ENCODE assay signal across 18 cellular contexts in the genomic region with DNA sequence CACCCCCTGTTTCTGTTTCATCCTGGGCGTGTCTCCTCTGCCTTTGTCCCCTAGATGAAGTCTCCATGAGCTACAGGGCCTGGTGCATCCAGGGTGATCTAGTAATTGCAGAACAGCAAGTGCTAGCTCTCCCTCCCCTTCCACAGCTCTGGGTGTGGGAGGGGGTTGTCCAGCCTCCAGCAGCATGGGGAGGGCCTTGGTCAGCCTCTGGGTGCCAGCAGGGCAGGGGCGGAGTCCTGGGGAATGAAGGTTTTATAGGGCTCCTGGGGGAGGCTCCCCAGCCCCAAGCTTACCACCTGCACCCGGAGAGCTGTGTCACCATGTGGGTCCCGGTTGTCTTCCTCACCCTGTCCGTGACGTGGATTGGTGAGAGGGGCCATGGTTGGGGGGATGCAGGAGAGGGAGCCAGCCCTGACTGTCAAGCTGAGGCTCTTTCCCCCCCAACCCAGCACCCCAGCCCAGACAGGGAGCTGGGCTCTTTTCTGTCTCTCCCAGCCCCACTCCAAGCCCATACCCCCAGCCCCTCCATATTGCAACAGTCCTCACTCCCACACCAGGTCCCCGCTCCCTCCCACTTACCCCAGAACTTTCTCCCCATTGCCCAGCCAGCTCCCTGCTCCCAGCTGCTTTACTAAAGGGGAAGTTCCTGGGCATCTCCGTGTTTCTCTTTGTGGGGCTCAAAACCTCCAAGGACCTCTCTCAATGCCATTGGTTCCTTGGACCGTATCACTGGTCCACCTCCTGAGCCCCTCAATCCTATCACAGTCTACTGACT. TPM values are rescaled to one million over a fixed set of nuclear protein-coding genes. Genes with fewer than 3 reads are reported as not detected.
DNase-seq lines count a peak whose midpoint lies in the region; ATAC-seq and TF ChIP-seq lines count a peak whose summit lies in the region.
"Had no signal": no experiment of that assay in that cellular context is flagged by ENCODE, and none has a peak within 500 bp of the region (broad histone marks: within the 10 kb centered on the region; RNA-seq: fewer than 3 reads in every experiment).

KLK3 (plus strand) TSS at position 280 of the 775 bp plus-strand sequence; CDS start at position 321, 41 bp downstream.

- H3K36me3 Mint-ChIP-seq in stimulated activated effector memory CD8-positive, alpha-beta T cell treated with anti-CD3 and anti-CD28 coated beads, Interleukin-12 subunit alpha, Interleukin-12 subunit beta, amount 100 ng/mL, for 72 hours, result no peaks in the 10 kb centered on the region

- ATAC-seq in stimulated activated effector memory CD8-positive, alpha-beta T cell treated with anti-CD3 and anti-CD28 coated beads, Interleukin-12 subunit alpha, Interleukin-12 subunit beta, amount 100 ng/mL, for 72 hours, result no peak
- no peak for ATAC-seq in GM18907 (IDR thresholded peaks at IDR 0.05; ENCODE audit: unreplicated experiment)
- ATAC-seq in GM21619 (IDR thresholded peaks at IDR 0.05; ENCODE audit: unreplicated experiment), result no peak

- no peak within 1 kb of the TSS for H3K4me3 Mint-ChIP-seq in stimulated activated effector memory CD8-positive, alpha-beta T cell treated with anti-CD3 and anti-CD28 coated beads, Interleukin-12 subunit alpha, Interleukin-12 subunit beta, amount 100 ng/mL, for 72 hours
- H3K4me3 Mint-ChIP-seq: CD4-positive, alpha-beta T cell; HFFc6 had no signal

- no peaks in the 10 kb centered on the region for H3K9me3 Mint-ChIP-seq in stimulated activated effector memory CD8-positive, alpha-beta T cell treated with anti-CD3 and anti-CD28 coated beads, Interleukin-12 subunit alpha, Interleukin-12 subunit beta, amount 100 ng/mL, for 72 hours
- H3K9me3 Mint-ChIP-seq: CD4-positive, alpha-beta T cell had no signal

- DNase-seq in H7 (peak; percentile 19), NB4 (ENCODE audit: low read depth) (peak; percentile 65), mesenteric fat pad (ENCODE audit: low spot score) (peak; percentile 78), NCI-H187 treated with DMSO at 0.1 percent for 48 hours (lab: John Stamatoyannopoulos, UW) (no peak)
- no peak for DNase-seq in stimulated activated effector memory CD8-positive, alpha-beta T cell treated with anti-CD3 and anti-CD28 coated beads, Interleukin-12 subunit alpha, Interleukin-12 subunit beta, amount 100 ng/mL, for 72 hours (ENCODE audit: low spot score in 2 of 2)
- DNase-seq: AML-193; Calu3; CD4-positive, alpha-beta T cell; DMS 273 treated with DMSO at 0.1 percent for 48 hours; DMS79; HCEC 1CT; HFFc6 had no signal

- TF ChIP-seq POLR2A in NB4 (IDR thresholded peaks at IDR 0.05; ENCODE audit: extremely low read depth, insufficient read length), result no peak

- TF ChIP-seq CTCF in NB4 (IDR thresholded peaks at IDR 0.05; ENCODE audit: low read depth, low read length), result no peak

- no peaks in the 10 kb centered on the region for H3K4me1 Mint-ChIP-seq in stimulated activated effector memory CD8-positive, alpha-beta T cell treated with anti-CD3 and anti-CD28 coated beads, Interleukin-12 subunit alpha, Interleukin-12 subunit beta, amount 100 ng/mL, for 72 hours

- H3K36me3 ChIP-seq in H7 (replicated peaks; ENCODE audit: control insufficient read depth, insufficient read depth, low read length), result no peaks in the 10 kb centered on the region
- H3K36me3 ChIP-seq: BLaER1 had no signal

- H3K27me3 ChIP-seq in H7 (ENCODE audit: control insufficient read depth, insufficient read depth, low read length), result peaks cover 4% of the 10 kb centered on the region; the same call in 1 of the 2 replicates
- H3K27me3 ChIP-seq: BLaER1 had no signal

- H3K4me3 ChIP-seq in H7 (ENCODE audit: insufficient read depth, low read depth, low read length), result no peak within 1 kb of the TSS
- no peak within 1 kb of the TSS for H3K4me3 ChIP-seq in NB4 (ENCODE audit: low read depth, low read length)
- H3K4me3 ChIP-seq: BLaER1 had no signal

- peak within 1 kb of the TSS; percentile 32 for H3K27ac Mint-ChIP-seq in stimulated activated effector memory CD8-positive, alpha-beta T cell treated with anti-CD3 and anti-CD28 coated beads, Interleukin-12 subunit alpha, Interleukin-12 subunit beta, amount 100 ng/mL, for 72 hours
- H3K27ac Mint-ChIP-seq: CD4-positive, alpha-beta T cell; HFFc6 had no signal

RNA-seq across cellular contexts. Expression of gene KLK3, which starts in this region (rescaled TPM):
- not detected in 2 replicates for total RNA-seq in H7 (2014; rRNA removed; shearing (Covaris generic))
- total RNA-seq in mesenteric fat pad, result not detected
- total RNA-seq: Calu3; CD4-positive, alpha-beta T cell; G401; H1; HFFc6; HT1080 had no signal

Comparison
In these comparisons a context has a peak if more than half of its experiments do, and no peak if none do; other contexts are left out.
1. Peak in DNase-seq in H7; RNA of the gene not detected or under 1 TPM.
2. Peak in DNase-seq in mesenteric fat pad; RNA of the gene not detected or under 1 TPM.